In the genomic region with DNA sequence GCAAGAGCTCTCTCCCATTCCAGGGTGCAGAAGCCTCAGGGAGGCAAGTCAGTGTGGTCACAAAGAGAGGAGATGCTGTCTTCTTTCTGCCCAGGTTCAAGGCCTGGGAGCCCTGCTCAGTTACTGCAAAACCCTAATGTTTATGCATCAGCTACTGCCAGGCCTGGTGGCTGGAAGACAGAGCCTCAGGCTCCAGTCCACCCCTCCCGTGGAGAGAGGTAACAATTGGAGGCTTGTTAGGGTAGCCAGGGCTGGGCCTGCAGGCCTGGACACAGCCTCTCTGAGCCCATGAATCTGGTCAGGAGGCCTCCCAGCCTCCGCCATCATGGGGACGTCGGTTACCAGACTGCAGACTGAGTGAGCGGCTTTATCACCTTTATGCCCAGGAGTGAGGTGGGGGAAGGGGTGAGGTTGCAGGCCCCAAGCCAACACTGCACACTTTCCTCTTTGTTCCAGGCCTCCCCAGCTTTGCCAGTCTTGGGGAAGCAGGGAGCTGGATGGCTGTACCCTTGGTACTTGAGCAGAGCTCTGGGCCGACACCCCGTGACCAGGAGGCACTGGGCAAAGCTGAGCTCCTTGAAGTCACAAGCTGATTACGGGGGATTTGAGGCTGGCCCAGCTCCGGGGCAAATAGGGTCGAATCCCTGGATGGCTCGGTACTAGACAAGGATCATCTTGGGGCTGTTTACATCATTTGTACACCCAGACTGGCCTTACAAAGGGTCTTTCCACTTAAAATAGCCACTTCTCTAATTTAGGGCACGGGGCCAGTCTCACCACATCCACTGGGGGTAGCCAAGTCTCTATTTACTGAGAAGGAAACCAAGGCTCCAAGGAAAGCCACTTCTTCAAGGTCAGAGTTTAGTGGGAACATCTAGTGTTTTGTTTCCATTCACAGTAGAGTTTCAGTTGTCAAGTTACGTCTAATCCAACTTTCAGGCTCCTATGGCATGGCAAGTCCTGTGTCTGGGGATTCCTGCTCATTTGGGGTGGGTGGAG, we compare ENCODE assay signal across 8 cellular contexts. TPM values are rescaled to one million over a fixed set of nuclear protein-coding genes. Genes with fewer than 3 reads are reported as not detected.
DNase-seq lines count a peak whose midpoint lies in the region; ATAC-seq, FAIRE-seq and TF ChIP-seq lines count a peak whose summit lies in the region.

No MANE protein-coding gene starts in this region.

- H3K27ac ChIP-seq in breast epithelium: peak overlapping the region; percentile 82 to 85
- no peak overlapping the region for H3K27ac ChIP-seq in iPS-20b (ENCODE audit: low read length)
- H3K27ac ChIP-seq in thymus (ENCODE audit: low read depth): peak overlapping the region; percentile 85
- peak overlapping the region in 1 of 2 donors; percentile 41 for H3K27ac ChIP-seq in small intestine (ENCODE audit: low read depth in 1 of 2, low read length in 1 of 2)

- H3K36me3 Mint-ChIP-seq in MCF 10A (ENCODE audit: insufficient read depth, unreplicated experiment): peaks cover 14% of the 10 kb centered on the region
- H3K36me3 Mint-ChIP-seq in activated CD8-positive, alpha-beta T cell treated with anti-CD3 and anti-CD28 coated beads, Interleukin-2, amount 10 ng/mL, durations not matched to agents 7 days and 5 days (ENCODE audit: low read depth): peaks cover 69% of the 10 kb centered on the region

- H3K4me1 Mint-ChIP-seq in MCF 10A (ENCODE audit: insufficient read depth, unreplicated experiment): peaks cover 32% of the 10 kb centered on the region
- H3K4me1 Mint-ChIP-seq in activated CD8-positive, alpha-beta T cell treated with anti-CD3 and anti-CD28 coated beads, Interleukin-2, amount 10 ng/mL, durations not matched to agents 7 days and 5 days (ENCODE audit: low read depth): peaks cover 78% of the 10 kb centered on the region

- 94% methylated on average over 13 of the region's 13 CpGs for WGBS in thymus
- 79 to 89% (median 80%) methylated on average over 13 of the region's 13 CpGs for WGBS in small intestine, 3 donors

- no TSS peak for BruUV-seq in MCF 10A (replicated peaks; lab: Mats Ljungman, UMichigan)

- H3K4me1 ChIP-seq in breast epithelium: peaks cover 3 to 12% of the 10 kb centered on the region in 2 donors
- peaks cover 42% of the 10 kb centered on the region for H3K4me1 ChIP-seq in iPS-20b (ENCODE audit: insufficient read depth, low read length)
- peaks cover 46% of the 10 kb centered on the region for H3K4me1 ChIP-seq in thymus (ENCODE audit: control insufficient read depth, insufficient read depth, low read length)
- peaks cover 0 to 10% of the 10 kb centered on the region in 2 donors for H3K4me1 ChIP-seq in small intestine (ENCODE audit: control insufficient read depth in 2 of 2, insufficient read depth in 1 of 2, low read depth in 1 of 2, low read length in 1 of 2)

- H3K4me3 ChIP-seq in breast epithelium (no peak overlapping the region), iPS-20b (ENCODE audit: low read length) (peak overlapping the region; percentile 7; the same call in 1 of the 2 replicates), thymus (ENCODE audit: low read length) (no peak overlapping the region), small intestine (ENCODE audit: low read depth in 1 of 2, low read length in 2 of 2) (no peak overlapping the region)

- no peak for ATAC-seq in activated CD8-positive, alpha-beta T cell treated with anti-CD3 and anti-CD28 coated beads, Interleukin-2, amount 10 ng/mL, durations not matched to agents 7 days and 5 days
- no peak for ATAC-seq in HG03175 (IDR thresholded peaks at IDR 0.05; ENCODE audit: unreplicated experiment)

- H3K9me3 ChIP-seq in breast epithelium: no peaks in the 10 kb centered on the region
- H3K9me3 ChIP-seq in iPS-20b (ENCODE audit: insufficient read depth, low read depth, low read length): no peaks in the 10 kb centered on the region
- H3K9me3 ChIP-seq in thymus (ENCODE audit: control insufficient read depth): no peaks in the 10 kb centered on the region
- no peaks in the 10 kb centered on the region for H3K9me3 ChIP-seq in small intestine (ENCODE audit: control insufficient read depth, low read depth)

- no peak for TF ChIP-seq CTCF in breast epithelium (IDR thresholded peaks at IDR 0.05)
- TF ChIP-seq CTCF in MCF 10A (IDR thresholded peaks at IDR 0.05; ENCODE audit: unreplicated experiment): no peak

- intact Hi-C loops in breast epithelium (cut with DNase I; ENCODE audit: low total_unique reads): no loop called here
- intact Hi-C loops in MCF 10A (cut with micrococcal nuclease): no loop called here

- no peaks in the 10 kb centered on the region for H3K9me3 Mint-ChIP-seq in MCF 10A (ENCODE audit: unreplicated experiment)
- H3K9me3 Mint-ChIP-seq in activated CD8-positive, alpha-beta T cell treated with anti-CD3 and anti-CD28 coated beads, Interleukin-2, amount 10 ng/mL, durations not matched to agents 7 days and 5 days (ENCODE audit: insufficient read depth): no peaks in the 10 kb centered on the region

- no peak overlapping the region for H3K27ac Mint-ChIP-seq in MCF 10A (ENCODE audit: low read depth, unreplicated experiment)
- peak overlapping the region; percentile 78 for H3K27ac Mint-ChIP-seq in activated CD8-positive, alpha-beta T cell treated with anti-CD3 and anti-CD28 coated beads, Interleukin-2, amount 10 ng/mL, durations not matched to agents 7 days and 5 days

- no peaks in the 10 kb centered on the region for H3K27me3 Mint-ChIP-seq in MCF 10A (ENCODE audit: insufficient read depth, unreplicated experiment)
- H3K27me3 Mint-ChIP-seq in activated CD8-positive, alpha-beta T cell treated with anti-CD3 and anti-CD28 coated beads, Interleukin-2, amount 10 ng/mL, durations not matched to agents 7 days and 5 days (ENCODE audit: low read depth): no peaks in the 10 kb centered on the region

- CTCF ChIA-PET in MCF 10A (lab: Yijun Ruan, JAX): interaction anchor here (0.7 to 1.8 kb wide), 7 partner anchors 10 to 120 kb away, joined by 3 to 9 read pairs (median 4); no protein-coding TSS in a partner anchor
- CTCF ChIA-PET in activated CD8-positive, alpha-beta T cell treated with anti-CD3 and anti-CD28 coated beads, Interleukin-2, amount 10 ng/mL, durations not matched to agents 7 days and 5 days (lab: Charles Lee): interaction anchor here (0.9 to 8.9 kb wide), 8 partner anchors 12 to 123 kb away, joined by 3 to 86 read pairs (median 10); no protein-coding TSS in a partner anchor

- H3K27me3 ChIP-seq in breast epithelium: no peaks in the 10 kb centered on the region
- no peaks in the 10 kb centered on the region for H3K27me3 ChIP-seq in iPS-20b (ENCODE audit: insufficient read depth, low read length)
- no peaks in the 10 kb centered on the region for H3K27me3 ChIP-seq in thymus (ENCODE audit: control insufficient read depth, insufficient read depth)
- H3K27me3 ChIP-seq in small intestine (ENCODE audit: control insufficient read depth in 2 of 2, insufficient read depth in 2 of 2, low read length in 2 of 2): no peaks in the 10 kb centered on the region

- no peak for TF ChIP-seq POLR2A in breast epithelium (IDR thresholded peaks at IDR 0.05)

- POLR2A ChIA-PET in MCF 10A (lab: Yijun Ruan, JAX): interaction anchor here (0.6 to 16.8 kb wide), 3 partner anchors 10 to 424 kb away, joined by 3 to 403 read pairs (median 6); no protein-coding TSS in a partner anchor
- POLR2A ChIA-PET in activated CD8-positive, alpha-beta T cell treated with anti-CD3 and anti-CD28 coated beads, Interleukin-2, amount 10 ng/mL, durations not matched to agents 7 days and 5 days (lab: Charles Lee): interaction anchor here (0.6 to 2.8 kb wide), 6 partner anchors 10 to 271 kb away, joined by 3 to 17 read pairs (median 9); a partner anchor contains a TSS

- H3K9ac ChIP-seq in iPS-20b (ENCODE audit: low read depth, low read length): 0 out of 2 replicates have a peak overlapping the region, but pooled peaks have one; percentile 29

- H3K36me3 ChIP-seq in breast epithelium (no peaks in the 10 kb centered on the region), iPS-20b (ENCODE audit: insufficient read depth, low read depth, low read length) (peaks cover 72% of the 10 kb centered on the region), thymus (ENCODE audit: control insufficient read depth, insufficient read depth) (peaks cover 16% of the 10 kb centered on the region), small intestine (ENCODE audit: control insufficient read depth in 2 of 2, insufficient read depth in 2 of 2, low read length in 2 of 2) (no peaks in the 10 kb centered on the region)

- H3K4me3 Mint-ChIP-seq in MCF 10A (ENCODE audit: unreplicated experiment): no peak overlapping the region
- peak overlapping the region; percentile 49 for H3K4me3 Mint-ChIP-seq in activated CD8-positive, alpha-beta T cell treated with anti-CD3 and anti-CD28 coated beads, Interleukin-2, amount 10 ng/mL, durations not matched to agents 7 days and 5 days

- no peak for DNase-seq in breast epithelium (ENCODE audit: low spot score in 2 of 2)
- no peak for DNase-seq in MCF 10A (ENCODE audit: unreplicated experiment)
- DNase-seq in activated CD8-positive, alpha-beta T cell treated with anti-CD3 and anti-CD28 coated beads, Interleukin-2, amount 10 ng/mL, durations not matched to agents 7 days and 5 days: no peak
- no peak for DNase-seq in small intestine
- no peak for DNase-seq in NCI-H1092 (lab: John Stamatoyannopoulos, UW)

- no peak for FAIRE-seq in small intestine (lab: Jason Lieb, UNC)

RNA-seq across cellular contexts. Expression of a gene that starts 5.2 kb away (rescaled TPM):
- 10 to 100 TPM; 29.5 to 78.9 (median 42.1) TPM for total RNA-seq in breast epithelium
- total RNA-seq in MCF 10A (2022): 87.5 and 95.0 TPM in 2 replicates
- 100 to 1,000 TPM; 113 to 123 TPM for total RNA-seq in activated CD8-positive, alpha-beta T cell treated with anti-CD3 and anti-CD28 coated beads, Interleukin-2, amount 10 ng/mL, durations not matched to agents 7 days and 5 days
- 15.9 TPM for polyA plus RNA-seq in thymus
- polyA plus RNA-seq in small intestine: 10 to 100 TPM in 1 of 3 donors, 1 to 10 TPM in 2; 1.1 to 13.5 (median 3.2) TPM
